ENCODE assay signal across 22 cellular contexts in genomic region chr2:114797942-114798341, GRCh38.
DNase-seq lines count a peak whose midpoint lies in the region; ATAC-seq, FAIRE-seq and TF ChIP-seq lines count a peak whose summit lies in the region.
"Had no signal": no experiment of that assay in that cellular context is flagged by ENCODE, and none has a peak within 500 bp of the region (broad histone marks: within the 10 kb centered on the region; RNA-seq: fewer than 3 reads in every experiment).

No MANE protein-coding gene starts in this region.

- TF ChIP-seq POLR2A in A549 (IDR thresholded peaks at IDR 0.05; ENCODE audit: low read length) = no peak
- TF ChIP-seq POLR2A in body of pancreas (IDR thresholded peaks at IDR 0.05) = no peak

- peak in 1 of 2 experiments; percentile 70; a peak in 3 of 6 replicates for ATAC-seq in A549
- ATAC-seq in body of pancreas = peak; percentile 40
- no peak for ATAC-seq in HG02759 (IDR thresholded peaks at IDR 0.05; ENCODE audit: unreplicated experiment)
- ATAC-seq in naive thymus-derived CD4-positive, alpha-beta T cell = no peak
- ATAC-seq: GM12878 had no signal

- H3K36me3 ChIP-seq in body of pancreas (replicated peaks in 1 of 2; ENCODE audit: insufficient read depth in 1 of 2, low read depth in 2 of 2) = no peaks in the 10 kb centered on the region
- no peaks in the 10 kb centered on the region for H3K36me3 ChIP-seq in naive thymus-derived CD4-positive, alpha-beta T cell (ENCODE audit: control insufficient read depth in 2 of 3, insufficient read depth in 3 of 3, low read length in 3 of 3)
- H3K36me3 ChIP-seq: BLaER1 treated with 17β-estradiol and CSF1 and Interleukin-3, amounts not matched to agents 10 nM and 100 nM had no signal

- FAIRE-seq in A549 (lab: Jason Lieb, UNC) = no peak
- FAIRE-seq: GM12878, GM12892, GM18507 had no signal

- H3K4me3 ChIP-seq in A549 = no peak overlapping the region
- no peak overlapping the region for H3K4me3 ChIP-seq in body of pancreas
- no peak overlapping the region for H3K4me3 ChIP-seq in naive thymus-derived CD4-positive, alpha-beta T cell (ENCODE audit: low read length)
- H3K4me3 ChIP-seq: BLaER1 treated with 17β-estradiol and CSF1 and Interleukin-3, amounts not matched to agents 10 nM and 100 nM; GM12878 had no signal

- no peak for TF ChIP-seq EP300 in A549 (IDR thresholded peaks at IDR 0.05)

- no peaks in the 10 kb centered on the region for H3K27me3 Mint-ChIP-seq in naive thymus-derived CD4-positive, alpha-beta T cell
- H3K27me3 Mint-ChIP-seq: B cell; CD4-positive, alpha-beta memory T cell; CD4-positive, CD25-positive, alpha-beta regulatory T cell; CD8-positive, alpha-beta memory T cell had no signal

- WGBS in A549 (ENCODE audit: missing lambda C conversion rate) = 24% methylated on average over 2 of the region's 2 CpGs
- 10 to 21% methylated on average over 2 of the region's 2 CpGs for WGBS in body of pancreas, 2 donors

- CTCF ChIA-PET in A549 (lab: Yijun Ruan, JAX) = no interaction called here
- CTCF ChIA-PET in naive thymus-derived CD4-positive, alpha-beta T cell (lab: Charles Lee) = no interaction called here

- POLR2A ChIA-PET in A549 (lab: Yijun Ruan, JAX) = no interaction called here
- POLR2A ChIA-PET in naive thymus-derived CD4-positive, alpha-beta T cell (lab: Charles Lee) = no interaction called here

- TF ChIP-seq CTCF in 22Rv1 (IDR thresholded peaks at IDR 0.05) (no peak), A549 (IDR thresholded peaks at IDR 0.05) (no peak), body of pancreas (IDR thresholded peaks at IDR 0.05) (no peak)

- H3K9me3 ChIP-seq in A549 = no peaks in the 10 kb centered on the region
- H3K9me3 ChIP-seq in body of pancreas = no peaks in the 10 kb centered on the region
- H3K9me3 ChIP-seq in naive thymus-derived CD4-positive, alpha-beta T cell (ENCODE audit: control insufficient read depth in 2 of 3, low read length in 3 of 3) = no peaks in the 10 kb centered on the region
- H3K9me3 ChIP-seq: BLaER1 treated with 17β-estradiol and CSF1 and Interleukin-3, amounts not matched to agents 10 nM and 100 nM had no signal

- peaks cover 0 to 8% (median 0%) of the 10 kb centered on the region in 11 donors for H3K9me3 Mint-ChIP-seq in naive thymus-derived CD4-positive, alpha-beta T cell

- no peaks in the 10 kb centered on the region for H3K4me1 Mint-ChIP-seq in naive thymus-derived CD4-positive, alpha-beta T cell
- H3K4me1 Mint-ChIP-seq: B cell; CD14-positive monocyte; CD4-positive, alpha-beta memory T cell; CD4-positive, CD25-positive, alpha-beta regulatory T cell; CD8-positive, alpha-beta memory T cell had no signal

- peaks cover 5% of the 10 kb centered on the region; the same call in 1 of the 3 replicates for H3K4me1 ChIP-seq in A549
- H3K4me1 ChIP-seq in body of pancreas = peaks cover 12% of the 10 kb centered on the region
- no peaks in the 10 kb centered on the region for H3K4me1 ChIP-seq in naive thymus-derived CD4-positive, alpha-beta T cell (ENCODE audit: control insufficient read depth in 2 of 2, insufficient read depth in 2 of 2, low read length in 2 of 2)

- H3K4me2 ChIP-seq in A549 = peak overlapping the region; percentile 18; the same call in 2 of the 3 replicates

- H3K27ac Mint-ChIP-seq in naive thymus-derived CD4-positive, alpha-beta T cell = no peak overlapping the region
- H3K27ac Mint-ChIP-seq: B cell; CD14-positive monocyte; CD4-positive, alpha-beta memory T cell; CD4-positive, CD25-positive, alpha-beta regulatory T cell; CD8-positive, alpha-beta memory T cell had no signal

- DNase-seq in A549 (ENCODE audit: low read depth in 1 of 2, low spot score in 1 of 2) (no peak), body of pancreas (peak in 1 of 4 donors; percentile 6), nucleus accumbens (lab: John Stamatoyannopoulos, UW) (no peak)
- DNase-seq in naive thymus-derived CD4-positive, alpha-beta T cell = no peak
- DNase-seq: ACHN; CD4-positive, alpha-beta memory T cell; CD4-positive, CD25-positive, alpha-beta regulatory T cell; CD8-positive, alpha-beta memory T cell; COR-L47; DMS153; DMS79; DND-41; EL; GDM1 had no signal

- no peak for TF ChIP-seq RAD21 in A549 (conservative IDR thresholded peaks at IDR 0.05 in 1 of 2, IDR thresholded peaks at IDR 0.05 in 1 of 2)

- H3K27ac ChIP-seq in 22Rv1 (peak overlapping the region; percentile 66), A549 (no peak overlapping the region), body of pancreas (no peak overlapping the region)
- H3K27ac ChIP-seq in naive thymus-derived CD4-positive, alpha-beta T cell (ENCODE audit: low read depth, low read length) = no peak overlapping the region

- H3K27me3 ChIP-seq in body of pancreas = no peaks in the 10 kb centered on the region
- H3K27me3 ChIP-seq in naive thymus-derived CD4-positive, alpha-beta T cell (ENCODE audit: control insufficient read depth in 2 of 2, insufficient read depth in 2 of 2, low read length in 2 of 2) = no peaks in the 10 kb centered on the region
- H3K27me3 ChIP-seq: BLaER1 treated with 17β-estradiol and CSF1 and Interleukin-3, amounts not matched to agents 10 nM and 100 nM had no signal

- intact Hi-C loops in body of pancreas (cut with DNase I) = no loop called here
- intact Hi-C loops in naive thymus-derived CD4-positive, alpha-beta T cell (cut with micrococcal nuclease) = no loop called here

- H3K4me3 Mint-ChIP-seq in naive thymus-derived CD4-positive, alpha-beta T cell = no peak overlapping the region
- H3K4me3 Mint-ChIP-seq: B cell; CD14-positive monocyte; CD4-positive, alpha-beta memory T cell; CD4-positive, CD25-positive, alpha-beta regulatory T cell; CD8-positive, alpha-beta memory T cell had no signal

- H3K36me3 Mint-ChIP-seq in naive thymus-derived CD4-positive, alpha-beta T cell = no peaks in the 10 kb centered on the region
- H3K36me3 Mint-ChIP-seq: CD14-positive monocyte; CD4-positive, alpha-beta memory T cell; CD4-positive, CD25-positive, alpha-beta regulatory T cell; CD8-positive, alpha-beta memory T cell had no signal

TF ChIP-seq in A549, 52 proteins besides CTCF, POLR2A, EP300 and RAD21:
- no peak for TF ChIP-seq RFX5 (IDR thresholded peaks at IDR 0.05)
- TF ChIP-seq FOXS1 (CRISPR knock-in tag; IDR thresholded peaks at IDR 0.05) = no peak
- no peak for TF ChIP-seq ZSCAN20 (CRISPR knock-in tag; IDR thresholded peaks at IDR 0.05)
- no peak for TF ChIP-seq E2F6 (IDR thresholded peaks at IDR 0.05; ENCODE audit: borderline replicate concordance, low read depth)
- TF ChIP-seq NFE2L2 (conservative IDR thresholded peaks at IDR 0.05; ENCODE audit: low read length) = no peak
- TF ChIP-seq REST (IDR thresholded peaks at IDR 0.05) = no peak
- no peak for TF ChIP-seq HEYL (CRISPR knock-in tag; IDR thresholded peaks at IDR 0.05)
- TF ChIP-seq ESRRA (IDR thresholded peaks at IDR 0.05; ENCODE audit: borderline replicate concordance, low read length) = no peak
- no peak for TF ChIP-seq JUNB (IDR thresholded peaks at IDR 0.05)
- TF ChIP-seq HOXA7 (CRISPR knock-in tag; IDR thresholded peaks at IDR 0.05) = no peak
- TF ChIP-seq USF2 (IDR thresholded peaks at IDR 0.05) = no peak
- no peak for TF ChIP-seq HOXB13 (CRISPR knock-in tag; IDR thresholded peaks at IDR 0.05; ENCODE audit: low read depth)
- TF ChIP-seq, protein P1, sequence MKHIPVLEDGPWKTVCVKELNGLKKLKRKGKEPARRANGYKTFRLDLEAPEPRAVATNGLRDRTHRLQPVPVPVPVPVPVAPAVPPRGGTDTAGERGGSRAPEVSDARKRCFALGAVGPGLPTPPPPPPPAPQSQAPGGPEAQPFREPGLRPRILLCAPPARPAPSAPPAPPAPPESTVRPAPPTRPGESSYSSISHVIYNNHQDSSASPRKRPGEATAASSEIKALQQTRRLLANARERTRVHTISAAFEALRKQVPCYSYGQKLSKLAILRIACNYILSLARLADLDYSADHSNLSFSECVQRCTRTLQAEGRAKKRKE (CRISPR knock-in tag; IDR thresholded peaks at IDR 0.05; ENCODE audit: low read depth) = no peak
